In genomic region chr4:152892985-152893384, GRCh38 we compare ENCODE assay signal across 24 cellular contexts.
"Had no signal": no experiment of that assay in that cellular context is flagged by ENCODE, and none has a peak within 500 bp of the region (broad histone marks: within the 10 kb centered on the region; RNA-seq: fewer than 3 reads in every experiment).

No MANE protein-coding gene starts in this region.

- H3K27ac Mint-ChIP-seq: activated B cell treated with CpG ODN at 0.5 μM for 24 hours; activated CD4-positive, alpha-beta T cell treated with anti-CD3 and anti-CD28 coated beads, Interleukin-2, amount 10 ng/mL, durations not matched to agents 24 days and 14 days; activated CD8-positive, alpha-beta memory T cell treated with anti-CD3 and anti-CD28 coated beads, Interleukin-2, amount 10 ng/mL, durations not matched to agents 7 days and 5 days; activated naive CD4-positive, alpha-beta T cell treated with anti-CD3 and anti-CD28 coated beads, Interleukin-2, amount 10 ng/mL, durations not matched to agents 7 days and 5 days; activated naive CD8-positive, alpha-beta T cell treated with anti-CD3 and anti-CD28 coated beads for 36 hours; activated T-helper 17 cell treated with anti-CD3 and anti-CD28 coated beads, Interleukin-2, amount 50 U/mL, for 72 hours; T-helper 1 cell treated with Interleukin-12 subunit alpha and Interleukin-12 subunit beta and Interleukin-4 antibody, amounts not matched to agents 30 μg/mL and 1 μg/mL, for 36 hours had no signal

- H3K27ac ChIP-seq: Peyer's patch, RWPE1, SJCRH30 had no signal

- H3K27me3 Mint-ChIP-seq: activated B cell treated with CpG ODN at 0.5 μM for 24 hours; activated CD4-positive, alpha-beta T cell treated with anti-CD3 and anti-CD28 coated beads, Interleukin-2, amount 10 ng/mL, durations not matched to agents 24 days and 14 days; activated CD8-positive, alpha-beta memory T cell treated with anti-CD3 and anti-CD28 coated beads, Interleukin-2, amount 10 ng/mL, durations not matched to agents 7 days and 5 days; activated naive CD4-positive, alpha-beta T cell treated with anti-CD3 and anti-CD28 coated beads, Interleukin-2, amount 10 ng/mL, durations not matched to agents 7 days and 5 days; activated naive CD8-positive, alpha-beta T cell treated with anti-CD3 and anti-CD28 coated beads for 36 hours; activated T-helper 17 cell treated with anti-CD3 and anti-CD28 coated beads, Interleukin-2, amount 50 U/mL, for 72 hours had no signal

- H3K36me3 ChIP-seq: MG63 had no signal

- ATAC-seq: activated CD8-positive, alpha-beta memory T cell treated with anti-CD3 and anti-CD28 coated beads, Interleukin-2, amount 10 ng/mL, durations not matched to agents 7 days and 5 days; activated T-cell treated with anti-CD3 and anti-CD28 coated beads, Interleukin-2, amount 50 U/mL, for 4 hours; activated T-helper 17 cell treated with anti-CD3 and anti-CD28 coated beads, Interleukin-2, amount 50 U/mL, for 72 hours had no signal

- DNase-seq: activated B cell treated with CpG ODN at 0.5 μM for 24 hours; activated CD4-positive, alpha-beta T cell treated with anti-CD3 and anti-CD28 coated beads for 1 hour; activated CD4-positive, alpha-beta T cell treated with anti-CD3 and anti-CD28 coated beads, Interleukin-2, amount 10 ng/mL, durations not matched to agents 24 days and 14 days; activated CD4-positive, alpha-beta T cell treated with anti-CD3 and anti-CD28 coated beads, Interleukin-2, amount 50 U/mL, for 48 hours; activated CD8-positive, alpha-beta memory T cell treated with anti-CD3 and anti-CD28 coated beads, Interleukin-2, amount 10 ng/mL, durations not matched to agents 7 days and 5 days; activated gamma-delta T cell treated with Interleukin-2 at 50 U/mL for 16 hours; activated naive CD4-positive, alpha-beta T cell treated with anti-CD3 and anti-CD28 coated beads, Interleukin-2, amount 10 ng/mL, durations not matched to agents 7 days and 5 days; activated naive CD8-positive, alpha-beta T cell treated with anti-CD3 and anti-CD28 coated beads for 36 hours; activated T-cell treated with anti-CD3 and anti-CD28 coated beads, Interleukin-2, amount 50 U/mL, for 4 hours; MG63; MV-4-11; NCI-H1092 treated with DMSO at 0.1 percent for 48 hours; NCI-H1436; NCI-H187; NCI-H2081; NCI-H446; NCI-H524; Peyer's patch; Right ventricle myocardium superior; SJCRH30; SK-N-SH had no signal

- H3K27me3 ChIP-seq: MG63, Peyer's patch, SJCRH30 had no signal

- H3K4me3 ChIP-seq: MG63, Peyer's patch, SJCRH30 had no signal

- H3K9me3 Mint-ChIP-seq: activated B cell treated with CpG ODN at 0.5 μM for 24 hours; activated CD4-positive, alpha-beta T cell treated with anti-CD3 and anti-CD28 coated beads, Interleukin-2, amount 10 ng/mL, durations not matched to agents 24 days and 14 days; activated naive CD4-positive, alpha-beta T cell treated with anti-CD3 and anti-CD28 coated beads, Interleukin-2, amount 10 ng/mL, durations not matched to agents 7 days and 5 days; activated naive CD8-positive, alpha-beta T cell treated with anti-CD3 and anti-CD28 coated beads for 36 hours; activated T-cell treated with anti-CD3 and anti-CD28 coated beads, Interleukin-2, amount 50 U/mL, for 4 hours; activated T-helper 17 cell treated with anti-CD3 and anti-CD28 coated beads, Interleukin-2, amount 50 U/mL, for 72 hours; T-helper 1 cell treated with Interleukin-12 subunit alpha and Interleukin-12 subunit beta and Interleukin-4 antibody, amounts not matched to agents 30 μg/mL and 1 μg/mL, for 36 hours had no signal

- H3K9me3 ChIP-seq: MG63, Peyer's patch, SJCRH30, SK-N-SH had no signal

- H3K4me1 ChIP-seq: Peyer's patch, SJCRH30 had no signal

- H3K4me3 Mint-ChIP-seq: activated B cell treated with CpG ODN at 0.5 μM for 24 hours; activated CD4-positive, alpha-beta T cell treated with anti-CD3 and anti-CD28 coated beads, Interleukin-2, amount 10 ng/mL, durations not matched to agents 24 days and 14 days; activated CD8-positive, alpha-beta memory T cell treated with anti-CD3 and anti-CD28 coated beads, Interleukin-2, amount 10 ng/mL, durations not matched to agents 7 days and 5 days; activated naive CD4-positive, alpha-beta T cell treated with anti-CD3 and anti-CD28 coated beads, Interleukin-2, amount 10 ng/mL, durations not matched to agents 7 days and 5 days; activated naive CD8-positive, alpha-beta T cell treated with anti-CD3 and anti-CD28 coated beads for 36 hours; activated T-cell treated with anti-CD3 and anti-CD28 coated beads, Interleukin-2, amount 50 U/mL, for 4 hours; activated T-helper 17 cell treated with anti-CD3 and anti-CD28 coated beads, Interleukin-2, amount 50 U/mL, for 72 hours; T-helper 1 cell treated with Interleukin-12 subunit alpha and Interleukin-12 subunit beta and Interleukin-4 antibody, amounts not matched to agents 30 μg/mL and 1 μg/mL, for 36 hours had no signal

- H3K4me1 Mint-ChIP-seq: activated B cell treated with CpG ODN at 0.5 μM for 24 hours; activated CD4-positive, alpha-beta T cell treated with anti-CD3 and anti-CD28 coated beads, Interleukin-2, amount 10 ng/mL, durations not matched to agents 24 days and 14 days; activated T-helper 17 cell treated with anti-CD3 and anti-CD28 coated beads, Interleukin-2, amount 50 U/mL, for 72 hours had no signal
